ENCODE assay signal across 1 cellular context in the genomic region with DNA sequence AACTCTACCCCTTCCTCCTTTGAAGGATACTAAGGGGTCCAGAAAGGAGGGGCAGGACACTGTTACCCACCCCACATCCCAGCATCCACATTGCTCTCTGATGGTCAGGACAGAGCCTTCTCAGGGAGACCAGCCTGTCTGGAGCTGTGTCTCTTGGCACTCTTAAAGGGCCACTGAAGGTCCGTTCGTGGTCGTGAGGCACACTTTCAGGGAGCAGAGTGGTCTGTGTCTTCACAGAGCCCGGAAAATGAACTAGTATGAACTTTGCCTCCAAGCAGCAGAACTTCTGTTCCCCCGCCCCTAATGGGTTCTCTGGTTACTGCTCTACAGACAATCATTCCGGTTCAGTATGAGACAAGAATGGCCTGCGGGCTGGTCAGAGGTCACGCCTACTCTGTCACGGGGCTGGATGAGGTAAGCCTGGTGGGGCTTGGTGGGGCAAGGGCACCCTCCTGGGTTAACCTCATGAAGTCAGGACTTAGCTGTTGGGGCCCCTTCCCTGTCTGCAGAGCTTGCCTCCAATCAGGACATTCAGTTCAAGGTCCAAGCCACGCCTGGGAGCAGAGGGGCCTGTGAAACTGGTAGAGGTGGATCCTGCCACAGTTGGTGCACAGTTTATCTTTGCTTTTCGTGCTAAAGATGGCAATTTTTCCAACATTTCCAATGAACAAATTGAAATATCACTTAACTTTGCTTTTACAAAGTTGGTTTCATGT.
A peak's percentile ranks its signal among the peaks of the same experiment; 100 is the strongest.
TF ChIP-seq lines count a peak whose summit lies in the region.

No MANE protein-coding gene starts in this region.

TF ChIP-seq in HepG2, 621 proteins besides CTCF, POLR2A, EP300 and RAD21 (continued from another document and continues in another):
- TF ChIP-seq ZBTB4 (CRISPR knock-in tag; IDR thresholded peaks at IDR 0.05; ENCODE audit: borderline replicate concordance), result no peak
- TF ChIP-seq PAXIP1 (CRISPR knock-in tag; conservative IDR thresholded peaks at IDR 0.05), result peak; percentile 99
- TF ChIP-seq KDM3A (CRISPR knock-in tag; IDR thresholded peaks at IDR 0.05; ENCODE audit: low read depth), result no peak
- TF ChIP-seq ZNF205 (CRISPR knock-in tag; IDR thresholded peaks at IDR 0.05), result 0 out of 2 replicates have a peak, but pooled peaks have one; percentile 48
- no peak for TF ChIP-seq KMT2A (CRISPR knock-in tag; IDR thresholded peaks at IDR 0.05)
- no peak for TF ChIP-seq ATAD3A (CRISPR knock-in tag; IDR thresholded peaks at IDR 0.05)
- TF ChIP-seq, protein P1, sequence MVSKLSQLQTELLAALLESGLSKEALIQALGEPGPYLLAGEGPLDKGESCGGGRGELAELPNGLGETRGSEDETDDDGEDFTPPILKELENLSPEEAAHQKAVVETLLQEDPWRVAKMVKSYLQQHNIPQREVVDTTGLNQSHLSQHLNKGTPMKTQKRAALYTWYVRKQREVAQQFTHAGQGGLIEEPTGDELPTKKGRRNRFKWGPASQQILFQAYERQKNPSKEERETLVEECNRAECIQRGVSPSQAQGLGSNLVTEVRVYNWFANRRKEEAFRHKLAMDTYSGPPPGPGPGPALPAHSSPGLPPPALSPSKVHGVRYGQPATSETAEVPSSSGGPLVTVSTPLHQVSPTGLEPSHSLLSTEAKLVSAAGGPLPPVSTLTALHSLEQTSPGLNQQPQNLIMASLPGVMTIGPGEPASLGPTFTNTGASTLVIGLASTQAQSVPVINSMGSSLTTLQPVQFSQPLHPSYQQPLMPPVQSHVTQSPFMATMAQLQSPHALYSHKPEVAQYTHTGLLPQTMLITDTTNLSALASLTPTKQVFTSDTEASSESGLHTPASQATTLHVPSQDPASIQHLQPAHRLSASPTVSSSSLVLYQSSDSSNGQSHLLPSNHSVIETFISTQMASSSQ (IDR thresholded peaks at IDR 0.05; ENCODE audit: low read depth), result no peak
- TF ChIP-seq, protein P1 (CRISPR knock-in tag; IDR thresholded peaks at IDR 0.05; ENCODE audit: borderline replicate concordance), result peak; percentile 86; the same call in 1 of the 2 replicates
- TF ChIP-seq ZNF841 (CRISPR knock-in tag; IDR thresholded peaks at IDR 0.05; ENCODE audit: borderline replicate concordance), result no peak
- TF ChIP-seq, protein P2, sequence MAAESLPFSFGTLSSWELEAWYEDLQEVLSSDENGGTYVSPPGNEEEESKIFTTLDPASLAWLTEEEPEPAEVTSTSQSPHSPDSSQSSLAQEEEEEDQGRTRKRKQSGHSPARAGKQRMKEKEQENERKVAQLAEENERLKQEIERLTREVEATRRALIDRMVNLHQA (CRISPR knock-in tag; IDR thresholded peaks at IDR 0.05), result no peak
- TF ChIP-seq, protein P3, sequence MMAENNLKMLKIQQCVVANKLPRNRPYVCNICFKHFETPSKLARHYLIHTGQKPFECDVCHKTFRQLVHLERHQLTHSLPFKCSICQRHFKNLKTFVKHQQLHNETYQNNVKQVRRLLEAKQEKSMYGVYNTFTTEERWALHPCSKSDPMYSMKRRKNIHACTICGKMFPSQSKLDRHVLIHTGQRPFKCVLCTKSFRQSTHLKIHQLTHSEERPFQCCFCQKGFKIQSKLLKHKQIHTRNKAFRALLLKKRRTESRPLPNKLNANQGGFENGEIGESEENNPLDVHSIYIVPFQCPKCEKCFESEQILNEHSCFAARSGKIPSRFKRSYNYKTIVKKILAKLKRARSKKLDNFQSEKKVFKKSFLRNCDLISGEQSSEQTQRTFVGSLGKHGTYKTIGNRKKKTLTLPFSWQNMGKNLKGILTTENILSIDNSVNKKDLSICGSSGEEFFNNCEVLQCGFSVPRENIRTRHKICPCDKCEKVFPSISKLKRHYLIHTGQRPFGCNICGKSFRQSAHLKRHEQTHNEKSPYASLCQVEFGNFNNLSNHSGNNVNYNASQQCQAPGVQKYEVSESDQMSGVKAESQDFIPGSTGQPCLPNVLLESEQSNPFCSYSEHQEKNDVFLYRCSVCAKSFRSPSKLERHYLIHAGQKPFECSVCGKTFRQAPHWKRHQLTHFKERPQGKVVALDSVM (CRISPR knock-in tag; IDR thresholded peaks at IDR 0.05), result 0 out of 2 replicates have a peak, but pooled peaks have one; percentile 17
- peak; percentile 99 for TF ChIP-seq PHF21A (CRISPR knock-in tag; IDR thresholded peaks at IDR 0.05)
- TF ChIP-seq, protein P4, sequence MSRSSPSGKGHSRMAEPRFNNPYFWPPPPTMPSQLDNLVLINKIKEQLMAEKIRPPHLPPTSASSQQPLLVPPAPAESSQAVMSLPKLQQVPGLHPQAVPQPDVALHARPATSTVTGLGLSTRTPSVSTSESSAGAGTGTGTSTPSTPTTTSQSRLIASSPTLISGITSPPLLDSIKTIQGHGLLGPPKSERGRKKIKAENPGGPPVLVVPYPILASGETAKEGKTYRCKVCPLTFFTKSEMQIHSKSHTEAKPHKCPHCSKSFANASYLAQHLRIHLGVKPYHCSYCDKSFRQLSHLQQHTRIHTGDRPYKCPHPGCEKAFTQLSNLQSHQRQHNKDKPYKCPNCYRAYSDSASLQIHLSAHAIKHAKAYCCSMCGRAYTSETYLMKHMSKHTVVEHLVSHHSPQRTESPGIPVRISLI (CRISPR knock-in tag; IDR thresholded peaks at IDR 0.05; ENCODE audit: borderline replicate concordance), result no peak
- 0 out of 2 replicates have a peak, but pooled peaks have one; percentile 32 for TF ChIP-seq USF2 (IDR thresholded peaks at IDR 0.05; ENCODE audit: low read depth, low read length)
- TF ChIP-seq USF2 (CRISPR knock-in tag; IDR thresholded peaks at IDR 0.05; ENCODE audit: borderline replicate concordance), result peak; percentile 70; the same call in 1 of the 2 replicates
- peak; percentile 85 for TF ChIP-seq HDAC2 (CRISPR knock-in tag; IDR thresholded peaks at IDR 0.05)
- no peak; the same call in 1 of the 2 replicates for TF ChIP-seq GMEB2 (CRISPR knock-in tag; IDR thresholded peaks at IDR 0.05; ENCODE audit: low read depth)
- TF ChIP-seq ZNF24 (IDR thresholded peaks at IDR 0.05), result no peak
- no peak for TF ChIP-seq GPN1 (CRISPR knock-in tag; IDR thresholded peaks at IDR 0.05; ENCODE audit: borderline replicate concordance)
- peak; percentile 70; the same call in 1 of the 2 replicates for TF ChIP-seq ZSCAN25 (CRISPR knock-in tag; IDR thresholded peaks at IDR 0.05)
- no peak; the same call in 1 of the 2 replicates for TF ChIP-seq ZNF629 (CRISPR knock-in tag; conservative IDR thresholded peaks at IDR 0.05)
- TF ChIP-seq ARNTL (CRISPR knock-in tag; IDR thresholded peaks at IDR 0.05), result peak; percentile 97
